26 cellular contexts compared by ENCODE assay signal in genomic region chr18:53268455-53268854, GRCh38.
DNase-seq lines count a peak whose midpoint lies in the region; ATAC-seq, FAIRE-seq and TF ChIP-seq lines count a peak whose summit lies in the region.
"Had no signal": no experiment of that assay in that cellular context is flagged by ENCODE, and none has a peak within 500 bp of the region (broad histone marks: within the 10 kb centered on the region; RNA-seq: fewer than 3 reads in every experiment).

No MANE protein-coding gene starts in this region.

- TF ChIP-seq EP300 in Ishikawa (IDR thresholded peaks at IDR 0.05; ENCODE audit: borderline replicate concordance): no peak
- TF ChIP-seq EP300 in GM12878 (IDR thresholded peaks at IDR 0.05; ENCODE audit: borderline replicate concordance in 1 of 2, control insufficient read depth in 1 of 2, low read depth in 2 of 2, low read length in 2 of 2): no peak
- TF ChIP-seq EP300 in tibial nerve (IDR thresholded peaks at IDR 0.05): no peak

- no peak overlapping the region for H2AFZ ChIP-seq in GM12878 (ENCODE audit: control insufficient read depth, low read depth, low read length)

- H3K9ac ChIP-seq in GM12878 (ENCODE audit: control insufficient read depth, insufficient read depth, low read length): no peak overlapping the region

- no peaks in the 10 kb centered on the region for H3K79me2 ChIP-seq in GM12878 (ENCODE audit: control insufficient read depth, insufficient read depth, low read length)

- RAD21 ChIA-PET in GM12878 (lab: Charles Lee; ENCODE audit: unreplicated experiment): no interaction called here

- no peaks in the 10 kb centered on the region for H3K4me1 Mint-ChIP-seq in HFFc6 (ENCODE audit: low read depth)
- H3K4me1 Mint-ChIP-seq: CD4-positive, alpha-beta memory T cell; T-cell had no signal

- intact Hi-C loops in A673 (cut with micrococcal nuclease; ENCODE audit: unreplicated experiment) (no loop called here), GM12878 (cut with micrococcal nuclease; ENCODE audit: unreplicated experiment) (no loop called here)

- no peaks in the 10 kb centered on the region for H3K27me3 Mint-ChIP-seq in HFFc6 (ENCODE audit: insufficient read depth)
- H3K27me3 Mint-ChIP-seq: CD4-positive, alpha-beta memory T cell; T-cell had no signal

- H3K4me3 Mint-ChIP-seq in HFFc6: no peak overlapping the region
- H3K4me3 Mint-ChIP-seq: CD4-positive, alpha-beta memory T cell; T-cell had no signal

- WGBS in GM12878 (ENCODE audit: insufficient coverage, insufficient replicate concordance, low lambda C conversion rate, missing lambda C conversion rate): 0% methylated on average over 3 of the region's 3 CpGs
- 51 to 58% methylated on average over 3 of the region's 3 CpGs for WGBS in tibial nerve, 2 donors

- no peak for ATAC-seq in GM12878
- ATAC-seq: T-cell had no signal

- H3K9me3 Mint-ChIP-seq in HFFc6: peaks cover 41% of the 10 kb centered on the region

- H3K4me1 ChIP-seq in A673 (ENCODE audit: insufficient read depth, low read length, poor library complexity, severe bottlenecking) (no peaks in the 10 kb centered on the region), GM12878 (ENCODE audit: control insufficient read depth, insufficient read depth, low read length) (no peaks in the 10 kb centered on the region), tibial nerve (no peaks in the 10 kb centered on the region)

- no peaks in the 10 kb centered on the region for H3K36me3 ChIP-seq in A673 (ENCODE audit: insufficient read depth, low read length, poor library complexity, severe bottlenecking)
- no peaks in the 10 kb centered on the region for H3K36me3 ChIP-seq in GM12878 (ENCODE audit: control insufficient read depth in 2 of 2, insufficient read depth in 2 of 2, low read length in 1 of 2)
- H3K36me3 ChIP-seq in tibial nerve: no peaks in the 10 kb centered on the region

- no peaks in the 10 kb centered on the region for H3K9me3 ChIP-seq in A673 (ENCODE audit: low read depth, low read length, poor library complexity, severe bottlenecking)
- H3K9me3 ChIP-seq in GM12878 (replicated peaks; ENCODE audit: control insufficient read depth, insufficient read depth, low read length): no peaks in the 10 kb centered on the region
- H3K9me3 ChIP-seq in tibial nerve: no peaks in the 10 kb centered on the region

- H3K4me3 ChIP-seq in A673 (ENCODE audit: low read depth, low read length, poor library complexity, severe bottlenecking) (no peak overlapping the region), GM12878 (no peak overlapping the region), tibial nerve (no peak overlapping the region)

- H3K27ac ChIP-seq in A673 (ENCODE audit: low read depth, low read length, poor library complexity, severe bottlenecking) (no peak overlapping the region), GM12878 (ENCODE audit: control insufficient read depth, insufficient read depth) (no peak overlapping the region), tibial nerve (no peak overlapping the region)
- H3K27ac ChIP-seq: RWPE1 had no signal

- no peaks in the 10 kb centered on the region for H3K27me3 ChIP-seq in A673 (replicated peaks; ENCODE audit: insufficient read depth, low read depth, low read length, poor library complexity)
- no peaks in the 10 kb centered on the region for H3K27me3 ChIP-seq in GM12878 (replicated peaks in 1 of 2; ENCODE audit: control insufficient read depth in 2 of 2, insufficient read depth in 2 of 2, low read length in 1 of 2)
- H3K27me3 ChIP-seq in tibial nerve: no peaks in the 10 kb centered on the region

- no peak for TF ChIP-seq POLR2A in GM12878 (IDR thresholded peaks at IDR 0.05; ENCODE audit: low read depth, low read length)
- no peak for TF ChIP-seq POLR2A in tibial nerve (IDR thresholded peaks at IDR 0.05)

- no peak for TF ChIP-seq RAD21 in Ishikawa (IDR thresholded peaks at IDR 0.05; ENCODE audit: low read depth)
- no peak for TF ChIP-seq RAD21 in GM12878 (IDR thresholded peaks at IDR 0.05; ENCODE audit: insufficient read depth, low read depth, low read length)

- no peak overlapping the region for H3K4me2 ChIP-seq in GM12878 (ENCODE audit: control insufficient read depth, insufficient read depth)

- FAIRE-seq in GM12878 (lab: Jason Lieb, UNC): no peak
- FAIRE-seq: A204.1, G401.6 had no signal

- H3K36me3 Mint-ChIP-seq in HFFc6 (ENCODE audit: low read depth): no peaks in the 10 kb centered on the region
- H3K36me3 Mint-ChIP-seq: CD4-positive, alpha-beta memory T cell; T-cell had no signal

- no peak overlapping the region for H3K27ac Mint-ChIP-seq in HFFc6
- H3K27ac Mint-ChIP-seq: CD4-positive, alpha-beta memory T cell; T-cell had no signal

- in situ Hi-C loops in GM12878 (cut with MboI): no loop called here

- CTCF ChIA-PET in A673 (lab: Charles Lee): no interaction called here
- CTCF ChIA-PET in GM12878 (lab: Yijun Ruan, JAX): no interaction called here

- peak; percentile 16 for DNase-seq in A673 (ENCODE audit: low spot score)
- no peak for DNase-seq in GM12878 (ENCODE audit: low read depth, low spot score)
- DNase-seq in left kidney (ENCODE audit: low read depth, low spot score): peak; percentile 48
- DNase-seq in tibial nerve (ENCODE audit: low spot score in 2 of 2): no peak
- DNase-seq in NCI-H524 (lab: John Stamatoyannopoulos, UW): no peak
- DNase-seq in HFFc6: no peak
- DNase-seq: C1 segment of cervical spinal cord; CD4-positive, alpha-beta memory T cell; COR-L47; GOT3; HCEC 1CT; KG1; MM.1S; NCI-H1048; NCI-H1417; NCI-H1694; NCI-H2029 treated with DMSO at 0.1 percent for 48 hours; NCI-H226; NCI-H510A treated with DMSO at 0.1 percent for 48 hours; NCI-H774; SHP77; T-cell had no signal

- BruUV-seq in A673 (replicated peaks; lab: Mats Ljungman, UMichigan) (no TSS peak), GM12878 (replicated peaks; lab: Mats Ljungman, UMichigan) (no TSS peak)

- SMC1A ChIA-PET in GM12878 (lab: Charles Lee; ENCODE audit: uncharacterized antibody, unreplicated experiment): no interaction called here

- no peaks in the 10 kb centered on the region for H4K20me1 ChIP-seq in GM12878 (ENCODE audit: control insufficient read depth, insufficient read depth)

- POLR2A ChIA-PET in A673 (lab: Charles Lee; ENCODE audit: low non-redundant PET): no interaction called here
- POLR2A ChIA-PET in GM12878 (lab: Charles Lee): no interaction called here

- TF ChIP-seq CTCF in A673 (conservative IDR thresholded peaks at IDR 0.05; ENCODE audit: low read depth, low read length) (no peak), GM12878 (IDR thresholded peaks at IDR 0.05 in 2 of 3, conservative IDR thresholded peaks at IDR 0.05 in 1 of 3; ENCODE audit: control insufficient read depth in 2 of 3, extremely low read depth in 1 of 3, insufficient read depth in 1 of 3, low read depth in 3 of 3, low read length in 3 of 3) (no peak), tibial nerve (IDR thresholded peaks at IDR 0.05) (no peak), HFFc6 (IDR thresholded peaks at IDR 0.05) (no peak)

TF ChIP-seq in Ishikawa, 13 proteins besides CTCF, POLR2A, EP300 and RAD21 (continues in another document):
- TF ChIP-seq EGR1 (IDR thresholded peaks at IDR 0.05): no peak
- TF ChIP-seq FOXM1 (IDR thresholded peaks at IDR 0.05; ENCODE audit: borderline replicate concordance, low read depth): no peak
- no peak for TF ChIP-seq USF1 (IDR thresholded peaks at IDR 0.05)
- no peak for TF ChIP-seq TEAD4 (IDR thresholded peaks at IDR 0.05)

TF ChIP-seq in GM12878, 131 proteins besides CTCF, POLR2A, EP300 and RAD21:
- TF ChIP-seq ATF3 (IDR thresholded peaks at IDR 0.05; ENCODE audit: borderline replicate concordance, extremely low read depth, low read depth, low read length) (no peak), TCF7 (IDR thresholded peaks at IDR 0.05; ENCODE audit: borderline replicate concordance) (no peak), SMC3 (IDR thresholded peaks at IDR 0.05; ENCODE audit: borderline replicate concordance, low read length) (no peak), ZNF384 (IDR thresholded peaks at IDR 0.05; ENCODE audit: borderline replicate concordance, low read depth, low read length) (no peak), MYC (IDR thresholded peaks at IDR 0.05; ENCODE audit: insufficient read depth, insufficient read length, insufficient replicate concordance, low read length, severe bottlenecking) (no peak), RUNX3 (IDR thresholded peaks at IDR 0.05; ENCODE audit: low read length) (no peak), REST (IDR thresholded peaks at IDR 0.05; ENCODE audit: low read depth, low read length) (peak; percentile 59; the same call in 1 of the 2 replicates)

Comparison
In these comparisons a context has a peak if more than half of its experiments do, and no peak if none do; other contexts are left out.
1. DNase-seq: peak in A673 (single experiment) and left kidney (single experiment); none in GM12878 (single experiment), tibial nerve (0 of 2), NCI-H524 (0 of 2) and HFFc6 (single experiment).